Comparison of ENCODE assay signal across 24 cellular contexts in the genomic region with DNA sequence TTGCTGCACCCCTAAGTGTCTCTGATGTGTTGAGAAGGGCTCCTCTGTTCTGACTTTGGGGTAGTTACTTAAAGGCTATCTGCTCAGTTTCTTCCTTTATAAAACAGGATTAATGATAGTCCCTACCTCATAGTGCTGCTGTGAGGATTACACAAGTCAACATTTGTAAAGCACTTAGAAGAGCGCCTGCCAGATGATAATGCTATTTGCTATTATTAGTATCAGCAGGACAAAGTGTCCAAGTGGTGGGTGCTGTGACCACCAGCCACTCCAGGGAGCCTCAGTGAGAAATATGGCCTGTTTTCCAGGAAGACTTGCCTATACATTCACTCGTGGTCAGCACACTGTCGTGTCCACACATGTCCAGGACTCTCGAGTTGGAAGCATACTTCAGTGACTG. TPM values are rescaled to one million over a fixed set of nuclear protein-coding genes. Genes with fewer than 3 reads are reported as not detected.
"Had no signal": no experiment of that assay in that cellular context is flagged by ENCODE, and none has a peak within 500 bp of the region (broad histone marks: within the 10 kb centered on the region; RNA-seq: fewer than 3 reads in every experiment).

No MANE protein-coding gene starts in this region.

- H3K4me3 Mint-ChIP-seq: activated CD4-positive, alpha-beta T cell treated with anti-CD3 and anti-CD28 coated beads, Interleukin-2, amount 10 ng/mL, durations not matched to agents 24 days and 14 days; activated CD8-positive, alpha-beta T cell treated with anti-CD3 and anti-CD28 coated beads for 36 hours; activated naive CD8-positive, alpha-beta T cell treated with anti-CD3 and anti-CD28 coated beads, Interleukin-2, amount 10 ng/mL, durations not matched to agents 7 days and 5 days had no signal

- H3K4me3 ChIP-seq: dorsolateral prefrontal cortex, psoas muscle, right lobe of liver, thyroid gland had no signal

- H3K27ac Mint-ChIP-seq: activated CD4-positive, alpha-beta T cell treated with anti-CD3 and anti-CD28 coated beads, Interleukin-2, amount 10 ng/mL, durations not matched to agents 24 days and 14 days; activated CD8-positive, alpha-beta T cell treated with anti-CD3 and anti-CD28 coated beads for 36 hours; activated naive CD8-positive, alpha-beta T cell treated with anti-CD3 and anti-CD28 coated beads, Interleukin-2, amount 10 ng/mL, durations not matched to agents 7 days and 5 days; activated T-helper 2 cell treated with anti-CD3 and anti-CD28 coated beads, Interferon-gamma antibody, Interleukin-2, Interleukin-4, amounts not matched to agents 10 μg/mL and 5 μg/mL and 100 μg/mL, durations not matched to agents 14 hours and 24 hours and 36 hours had no signal

- DNase-seq: activated CD4-positive, alpha-beta T cell treated with anti-CD3 and anti-CD28 coated beads, Interleukin-2, amount 10 ng/mL, durations not matched to agents 24 days and 14 days; activated CD8-positive, alpha-beta T cell treated with anti-CD3 and anti-CD28 coated beads for 36 hours; activated naive CD4-positive, alpha-beta T cell treated with Interleukin-2 at 50 U/mL for 16 hours; activated naive CD8-positive, alpha-beta T cell treated with anti-CD3 and anti-CD28 coated beads, Interleukin-2, amount 10 ng/mL, durations not matched to agents 7 days and 5 days; activated T-cell treated with anti-CD3 and anti-CD28 coated beads, Interleukin-2, amount 50 U/mL, for 1 hour; amygdala; caudate nucleus; dorsolateral prefrontal cortex; foreskin keratinocyte; hypothalamus; mammary epithelial cell; midbrain; psoas muscle; right lobe of liver; stimulated activated naive CD4-positive, alpha-beta T cell treated with Interleukin-2 at 50 U/mL for 16 hours; T1000; thyroid gland had no signal

- H3K9me3 ChIP-seq: psoas muscle, right lobe of liver, thyroid gland had no signal

- H3K36me3 Mint-ChIP-seq: activated naive CD8-positive, alpha-beta T cell treated with anti-CD3 and anti-CD28 coated beads, Interleukin-2, amount 10 ng/mL, durations not matched to agents 7 days and 5 days had no signal

- ATAC-seq: activated CD8-positive, alpha-beta T cell treated with anti-CD3 and anti-CD28 coated beads for 36 hours; foreskin keratinocyte; left lobe of liver; right lobe of liver had no signal

- H3K9me3 Mint-ChIP-seq: activated CD4-positive, alpha-beta T cell treated with anti-CD3 and anti-CD28 coated beads, Interleukin-2, amount 10 ng/mL, durations not matched to agents 24 days and 14 days; activated CD8-positive, alpha-beta T cell treated with anti-CD3 and anti-CD28 coated beads for 36 hours; activated naive CD8-positive, alpha-beta T cell treated with anti-CD3 and anti-CD28 coated beads, Interleukin-2, amount 10 ng/mL, durations not matched to agents 7 days and 5 days; activated T-helper 2 cell treated with anti-CD3 and anti-CD28 coated beads, Interferon-gamma antibody, Interleukin-2, Interleukin-4, amounts not matched to agents 10 μg/mL and 5 μg/mL and 100 μg/mL, durations not matched to agents 14 hours and 24 hours and 36 hours; neural crest cell had no signal

- H3K27ac ChIP-seq: dorsolateral prefrontal cortex, epithelial cell of prostate, foreskin keratinocyte, psoas muscle, right lobe of liver, thyroid gland had no signal

- H3K27me3 ChIP-seq: right lobe of liver, thyroid gland had no signal

- H3K4me1 ChIP-seq: foreskin keratinocyte, psoas muscle, right lobe of liver had no signal

- H3K36me3 ChIP-seq: right lobe of liver, thyroid gland had no signal

RNA-seq across cellular contexts. Expression of a gene that starts 16.2 kb away (rescaled TPM):
- total RNA-seq: activated CD4-positive, alpha-beta T cell treated with anti-CD3 and anti-CD28 coated beads, Interleukin-2, amount 10 ng/mL, durations not matched to agents 24 days and 14 days; activated CD8-positive, alpha-beta T cell treated with anti-CD3 and anti-CD28 coated beads for 36 hours; activated naive CD8-positive, alpha-beta T cell treated with anti-CD3 and anti-CD28 coated beads, Interleukin-2, amount 10 ng/mL, durations not matched to agents 7 days and 5 days; activated T-helper 2 cell treated with anti-CD3 and anti-CD28 coated beads, Interferon-gamma antibody, Interleukin-2, Interleukin-4, amounts not matched to agents 10 μg/mL and 5 μg/mL and 100 μg/mL, durations not matched to agents 14 hours and 24 hours and 36 hours; fibroblast of lung; left lobe of liver; myocyte; neural crest cell; psoas muscle; right lobe of liver; subcutaneous adipose tissue had no signal
